Comparison of ENCODE assay signal across 1 cellular context in genomic region chr3:194486540-194487288, GRCh38.
A peak's percentile ranks its signal among the peaks of the same experiment; 100 is the strongest.
TF ChIP-seq lines count a peak whose summit lies in the region.

Gene ATP13A3 (minus strand): TSS chr3:194487002. CDS start chr3:194462190, 24,812 bp downstream.

TF ChIP-seq in HepG2, 621 proteins besides CTCF, POLR2A, EP300 and RAD21 (continued from another document and continues in another):
- no peak for TF ChIP-seq ZNF18 (CRISPR knock-in tag; IDR thresholded peaks at IDR 0.05; ENCODE audit: insufficient replicate concordance)
- TF ChIP-seq TFDP2 (CRISPR knock-in tag; IDR thresholded peaks at IDR 0.05): peak; percentile 90
- no peak for TF ChIP-seq MNT (IDR thresholded peaks at IDR 0.05)
- peak; percentile 52; the same call in 1 of the 2 replicates for TF ChIP-seq POLR2AphosphoS5 (IDR thresholded peaks at IDR 0.05; ENCODE audit: low read depth, low read length)
- TF ChIP-seq ZNF83 (CRISPR knock-in tag; IDR thresholded peaks at IDR 0.05; ENCODE audit: borderline replicate concordance): no peak
- peak; percentile 56; the same call in 1 of the 2 replicates for TF ChIP-seq ARNT2 (CRISPR knock-in tag; IDR thresholded peaks at IDR 0.05; ENCODE audit: low read depth)
- TF ChIP-seq ARID2 (CRISPR knock-in tag; IDR thresholded peaks at IDR 0.05; ENCODE audit: borderline replicate concordance): no peak
- no peak for TF ChIP-seq ZNF891 (CRISPR knock-in tag; IDR thresholded peaks at IDR 0.05)
- peak; percentile 40; the same call in 1 of the 2 replicates for TF ChIP-seq ZNF616 (CRISPR knock-in tag; IDR thresholded peaks at IDR 0.05; ENCODE audit: low read depth)
- no peak for TF ChIP-seq ZBTB40 (IDR thresholded peaks at IDR 0.05)
- TF ChIP-seq ZBTB40 (CRISPR knock-in tag; IDR thresholded peaks at IDR 0.05): no peak
- TF ChIP-seq ZNF33A (CRISPR knock-in tag; IDR thresholded peaks at IDR 0.05; ENCODE audit: borderline replicate concordance): no peak
- TF ChIP-seq EEA1 (CRISPR knock-in tag; IDR thresholded peaks at IDR 0.05; ENCODE audit: borderline replicate concordance): no peak
- TF ChIP-seq AKAP8 (CRISPR knock-in tag; IDR thresholded peaks at IDR 0.05): no peak
- TF ChIP-seq KLF16 (CRISPR knock-in tag; IDR thresholded peaks at IDR 0.05): no peak
- no peak for TF ChIP-seq ZNF577 (CRISPR knock-in tag; IDR thresholded peaks at IDR 0.05; ENCODE audit: borderline replicate concordance, low read depth)
- TF ChIP-seq GLI4 (CRISPR knock-in tag; IDR thresholded peaks at IDR 0.05; ENCODE audit: borderline replicate concordance): no peak
- TF ChIP-seq PAWR (CRISPR knock-in tag; IDR thresholded peaks at IDR 0.05; ENCODE audit: borderline replicate concordance): no peak
- peak; percentile 19; the same call in 1 of the 2 replicates for TF ChIP-seq RXRB (CRISPR knock-in tag; IDR thresholded peaks at IDR 0.05; ENCODE audit: borderline replicate concordance)
- no peak for TF ChIP-seq FOXA1 (IDR thresholded peaks at IDR 0.05)
- TF ChIP-seq FOXA1 (CRISPR knock-in tag; IDR thresholded peaks at IDR 0.05): no peak
- no peak for TF ChIP-seq JARID2 (CRISPR knock-in tag; IDR thresholded peaks at IDR 0.05; ENCODE audit: insufficient replicate concordance)
- TF ChIP-seq GATAD2A (CRISPR knock-in tag; IDR thresholded peaks at IDR 0.05): no peak
- no peak for TF ChIP-seq ZMAT3 (CRISPR knock-in tag; conservative IDR thresholded peaks at IDR 0.05)
- TF ChIP-seq ZNF644 (CRISPR knock-in tag; IDR thresholded peaks at IDR 0.05; ENCODE audit: low read depth): no peak
- TF ChIP-seq ZNF605 (CRISPR knock-in tag; IDR thresholded peaks at IDR 0.05): no peak
- no peak for TF ChIP-seq ZNF629 (CRISPR knock-in tag; conservative IDR thresholded peaks at IDR 0.05)
- no peak for TF ChIP-seq ISL2 (CRISPR knock-in tag; IDR thresholded peaks at IDR 0.05)
- TF ChIP-seq ZFY (CRISPR knock-in tag; IDR thresholded peaks at IDR 0.05): no peak; the same call in 1 of the 2 replicates
- TF ChIP-seq ZNF839 (CRISPR knock-in tag; IDR thresholded peaks at IDR 0.05; ENCODE audit: borderline replicate concordance): no peak
- no peak for TF ChIP-seq ZBED4 (CRISPR knock-in tag; IDR thresholded peaks at IDR 0.05; ENCODE audit: borderline replicate concordance)
- no peak for TF ChIP-seq RNF2 (conservative IDR thresholded peaks at IDR 0.05; ENCODE audit: low read depth)
- TF ChIP-seq ZNF75D (CRISPR knock-in tag; IDR thresholded peaks at IDR 0.05; ENCODE audit: borderline replicate concordance): no peak
- TF ChIP-seq HDAC1 (CRISPR knock-in tag; IDR thresholded peaks at IDR 0.05): peak; percentile 53
- TF ChIP-seq SNAPC2 (CRISPR knock-in tag; IDR thresholded peaks at IDR 0.05): no peak
- TF ChIP-seq PLRG1 (conservative IDR thresholded peaks at IDR 0.05): no peak
- no peak; the same call in 1 of the 2 replicates for TF ChIP-seq PPARG (CRISPR knock-in tag; conservative IDR thresholded peaks at IDR 0.05)
- no peak for TF ChIP-seq ZKSCAN5 (CRISPR knock-in tag; IDR thresholded peaks at IDR 0.05)
- TF ChIP-seq AFF4 (CRISPR knock-in tag; IDR thresholded peaks at IDR 0.05): no peak
- TF ChIP-seq SNAPC5 (CRISPR knock-in tag; IDR thresholded peaks at IDR 0.05; ENCODE audit: borderline replicate concordance): no peak
- no peak for TF ChIP-seq CREBL2 (CRISPR knock-in tag; IDR thresholded peaks at IDR 0.05; ENCODE audit: borderline replicate concordance)
